In the genomic region with DNA sequence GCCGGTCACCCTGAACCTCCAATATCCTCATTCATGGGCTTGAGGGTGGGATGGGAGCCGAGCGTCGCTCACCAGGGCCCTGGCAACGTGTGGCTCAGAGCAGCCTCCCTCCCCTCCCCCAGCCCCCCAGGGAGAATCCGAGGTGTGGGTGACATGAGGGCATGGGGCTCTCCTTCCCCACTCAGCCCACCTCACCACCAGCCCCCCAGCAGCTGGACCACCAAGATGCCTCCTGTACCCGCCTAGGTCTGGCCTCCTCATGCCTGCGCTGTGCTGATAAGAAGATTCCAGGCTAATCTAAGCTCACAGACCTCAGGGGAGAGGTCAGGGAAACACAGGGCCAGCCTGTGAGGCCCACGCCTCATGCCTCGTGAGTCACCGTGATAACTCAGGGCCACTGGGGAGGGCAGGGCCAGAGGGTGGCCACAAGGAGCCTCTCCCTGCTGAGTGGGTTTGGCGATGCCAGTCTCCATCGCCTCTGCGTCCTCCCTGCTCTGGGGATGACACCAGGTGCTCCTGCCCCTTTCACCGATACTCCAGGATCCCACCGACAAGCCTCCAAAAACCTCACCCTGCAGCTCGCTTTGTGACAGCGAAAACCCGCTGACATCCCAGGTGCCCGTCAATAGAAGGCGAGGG, we compare ENCODE assay signal across 17 cellular contexts. TPM values are rescaled to one million over a fixed set of nuclear protein-coding genes. Genes with fewer than 3 reads are reported as not detected.
A peak's percentile ranks its signal among the peaks of the same experiment; 100 is the strongest.
DNase-seq lines count a peak whose midpoint lies in the region; ATAC-seq, FAIRE-seq and TF ChIP-seq lines count a peak whose summit lies in the region.
"Had no signal": no experiment of that assay in that cellular context is flagged by ENCODE, and none has a peak within 500 bp of the region (broad histone marks: within the 10 kb centered on the region; RNA-seq: fewer than 3 reads in every experiment).

No MANE protein-coding gene starts in this region.

- no peaks in the 10 kb centered on the region for H3K9me3 ChIP-seq in adrenal gland (replicated peaks in 1 of 3)
- H3K9me3 ChIP-seq: esophagus muscularis mucosa had no signal

- TF ChIP-seq POLR2A in adrenal gland (IDR thresholded peaks at IDR 0.05), result peak in 1 of 2 donors; percentile 57

- intact Hi-C loops in activated CD8-positive, alpha-beta T cell treated with anti-CD3 and anti-CD28 coated beads for 36 hours (cut with micrococcal nuclease), result no loop called here
- intact Hi-C loops in adrenal gland (cut with DNase I), result no loop called here

- DNase-seq in activated CD8-positive, alpha-beta T cell treated with anti-CD3 and anti-CD28 coated beads, Interleukin-2, amount 10 ng/mL, durations not matched to agents 7 days and 5 days, result no peak
- DNase-seq in activated CD8-positive, alpha-beta T cell treated with anti-CD3 and anti-CD28 coated beads for 36 hours, result no peak
- DNase-seq in adrenal gland (peak; percentile 82 to 93 (median 91)), islet precursor cell (peak; percentile 92), urothelium cell line (ENCODE audit: low spot score) (peak; percentile 27), epidermal melanocyte (ENCODE audit: insufficient read length, low spot score) (no peak), NCI-H1417 treated with DMSO at 0.1 percent for 48 hours (lab: John Stamatoyannopoulos, UW) (no peak)
- DNase-seq: 8988T; activated effector memory CD4-positive, alpha-beta T cell treated with Interleukin-2 at 50 U/mL for 16 hours; central memory CD4-positive, alpha-beta T cell; DMS53; NCI-H510A treated with DMSO at 0.1 percent for 48 hours; SHP77 treated with DMSO at 0.1 percent for 48 hours had no signal

- 50 to 57% (median 54%) methylated on average over 12 to 21 of the region's 21 CpGs for WGBS in adrenal gland, 4 donors

- no peaks in the 10 kb centered on the region for H3K9me3 Mint-ChIP-seq in activated CD8-positive, alpha-beta T cell treated with anti-CD3 and anti-CD28 coated beads, Interleukin-2, amount 10 ng/mL, durations not matched to agents 7 days and 5 days (ENCODE audit: insufficient read depth)
- H3K9me3 Mint-ChIP-seq in activated CD8-positive, alpha-beta T cell treated with anti-CD3 and anti-CD28 coated beads for 36 hours, result no peaks in the 10 kb centered on the region
- H3K9me3 Mint-ChIP-seq in stimulated activated memory B cell treated with anti-CD40 and anti-IgM and Interleukin-4, amounts not matched to agents 10 μg/mL and 1 μg/mL and 100 μg/mL, for 72 hours, result no peaks in the 10 kb centered on the region
- H3K9me3 Mint-ChIP-seq: WTC11 had no signal

- no peaks in the 10 kb centered on the region for H3K27me3 Mint-ChIP-seq in activated CD8-positive, alpha-beta T cell treated with anti-CD3 and anti-CD28 coated beads, Interleukin-2, amount 10 ng/mL, durations not matched to agents 7 days and 5 days (ENCODE audit: low read depth)
- H3K27me3 Mint-ChIP-seq in activated CD8-positive, alpha-beta T cell treated with anti-CD3 and anti-CD28 coated beads for 36 hours, result no peaks in the 10 kb centered on the region
- H3K27me3 Mint-ChIP-seq in stimulated activated memory B cell treated with anti-CD40 and anti-IgM and Interleukin-4, amounts not matched to agents 10 μg/mL and 1 μg/mL and 100 μg/mL, for 72 hours, result peaks cover 9% of the 10 kb centered on the region

- peak; percentile 22 for ATAC-seq in activated CD8-positive, alpha-beta T cell treated with anti-CD3 and anti-CD28 coated beads, Interleukin-2, amount 10 ng/mL, durations not matched to agents 7 days and 5 days
- no peak for ATAC-seq in activated CD8-positive, alpha-beta T cell treated with anti-CD3 and anti-CD28 coated beads for 36 hours
- ATAC-seq in stimulated activated memory B cell treated with anti-CD40 and anti-IgM and Interleukin-4, amounts not matched to agents 10 μg/mL and 1 μg/mL and 100 μg/mL, for 72 hours, result no peak
- ATAC-seq: WTC11 had no signal

- POLR2A ChIA-PET in activated CD8-positive, alpha-beta T cell treated with anti-CD3 and anti-CD28 coated beads, Interleukin-2, amount 10 ng/mL, durations not matched to agents 7 days and 5 days (lab: Charles Lee), result no interaction called here
- POLR2A ChIA-PET in activated CD8-positive, alpha-beta T cell treated with anti-CD3 and anti-CD28 coated beads for 36 hours (lab: Charles Lee), result no interaction called here

- TF ChIP-seq CTCF in activated CD8-positive, alpha-beta T cell treated with anti-CD3 and anti-CD28 coated beads for 36 hours (IDR thresholded peaks at IDR 0.05), result no peak
- peak in 3 of 6 experiments; percentile 18 to 35 (median 25) for TF ChIP-seq CTCF in adrenal gland (IDR thresholded peaks at IDR 0.05)

- H3K4me3 Mint-ChIP-seq in activated CD8-positive, alpha-beta T cell treated with anti-CD3 and anti-CD28 coated beads, Interleukin-2, amount 10 ng/mL, durations not matched to agents 7 days and 5 days, result no peak overlapping the region
- no peak overlapping the region for H3K4me3 Mint-ChIP-seq in activated CD8-positive, alpha-beta T cell treated with anti-CD3 and anti-CD28 coated beads for 36 hours
- H3K4me3 Mint-ChIP-seq in stimulated activated memory B cell treated with anti-CD40 and anti-IgM and Interleukin-4, amounts not matched to agents 10 μg/mL and 1 μg/mL and 100 μg/mL, for 72 hours, result no peak overlapping the region
- H3K4me3 Mint-ChIP-seq: WTC11 had no signal

- H3K36me3 Mint-ChIP-seq in activated CD8-positive, alpha-beta T cell treated with anti-CD3 and anti-CD28 coated beads, Interleukin-2, amount 10 ng/mL, durations not matched to agents 7 days and 5 days (ENCODE audit: low read depth), result peaks cover 11% of the 10 kb centered on the region
- no peaks in the 10 kb centered on the region for H3K36me3 Mint-ChIP-seq in activated CD8-positive, alpha-beta T cell treated with anti-CD3 and anti-CD28 coated beads for 36 hours (ENCODE audit: low read depth)
- peaks cover 13% of the 10 kb centered on the region for H3K36me3 Mint-ChIP-seq in stimulated activated memory B cell treated with anti-CD40 and anti-IgM and Interleukin-4, amounts not matched to agents 10 μg/mL and 1 μg/mL and 100 μg/mL, for 72 hours
- H3K36me3 Mint-ChIP-seq: WTC11 had no signal

- CTCF ChIA-PET in activated CD8-positive, alpha-beta T cell treated with anti-CD3 and anti-CD28 coated beads, Interleukin-2, amount 10 ng/mL, durations not matched to agents 7 days and 5 days (lab: Charles Lee), result interaction anchor here (0.9 to 1.3 kb wide), 2 partner anchors 14 to 78 kb away, joined by 3 read pairs; no protein-coding TSS in a partner anchor
- CTCF ChIA-PET in activated CD8-positive, alpha-beta T cell treated with anti-CD3 and anti-CD28 coated beads for 36 hours (lab: Charles Lee), result interaction anchor here (1.8 kb wide), 1 partner anchor 14 kb away, joined by 3 read pairs; no protein-coding TSS in a partner anchor

- H3K36me3 ChIP-seq in adrenal gland (replicated peaks in 1 of 2), result no peaks in the 10 kb centered on the region
- H3K36me3 ChIP-seq: esophagus muscularis mucosa had no signal

- peaks cover 18% of the 10 kb centered on the region for H3K4me1 Mint-ChIP-seq in activated CD8-positive, alpha-beta T cell treated with anti-CD3 and anti-CD28 coated beads, Interleukin-2, amount 10 ng/mL, durations not matched to agents 7 days and 5 days (ENCODE audit: low read depth)
- no peaks in the 10 kb centered on the region for H3K4me1 Mint-ChIP-seq in activated CD8-positive, alpha-beta T cell treated with anti-CD3 and anti-CD28 coated beads for 36 hours (ENCODE audit: low read depth)
- peaks cover 18% of the 10 kb centered on the region for H3K4me1 Mint-ChIP-seq in stimulated activated memory B cell treated with anti-CD40 and anti-IgM and Interleukin-4, amounts not matched to agents 10 μg/mL and 1 μg/mL and 100 μg/mL, for 72 hours

- H3K4me3 ChIP-seq in adrenal gland, result no peak overlapping the region
- H3K4me3 ChIP-seq: esophagus muscularis mucosa had no signal

- no peak for FAIRE-seq in urothelium cell line (lab: Jason Lieb, UNC)

- H3K27ac ChIP-seq in adrenal gland, result peak overlapping the region in 3 of 5 donors; percentile 54 to 86 (median 75)
- H3K27ac ChIP-seq: esophagus muscularis mucosa had no signal

- no peaks in the 10 kb centered on the region for H3K27me3 ChIP-seq in adrenal gland

- no peak overlapping the region for H3K27ac Mint-ChIP-seq in activated CD8-positive, alpha-beta T cell treated with anti-CD3 and anti-CD28 coated beads, Interleukin-2, amount 10 ng/mL, durations not matched to agents 7 days and 5 days
- H3K27ac Mint-ChIP-seq in activated CD8-positive, alpha-beta T cell treated with anti-CD3 and anti-CD28 coated beads for 36 hours, result no peak overlapping the region
- H3K27ac Mint-ChIP-seq in stimulated activated memory B cell treated with anti-CD40 and anti-IgM and Interleukin-4, amounts not matched to agents 10 μg/mL and 1 μg/mL and 100 μg/mL, for 72 hours, result no peak overlapping the region
- H3K27ac Mint-ChIP-seq: WTC11 had no signal

- peaks cover 11 to 13% of the 10 kb centered on the region in 2 donors for H3K4me1 ChIP-seq in adrenal gland (replicated peaks in 1 of 2)

RNA-seq across cellular contexts. Expression of a gene that starts 56.9 kb away (rescaled TPM):
- total RNA-seq in activated CD8-positive, alpha-beta T cell treated with anti-CD3 and anti-CD28 coated beads, Interleukin-2, amount 10 ng/mL, durations not matched to agents 7 days and 5 days, result 100 to 1,000 TPM; 103 to 106 TPM
- total RNA-seq in activated CD8-positive, alpha-beta T cell treated with anti-CD3 and anti-CD28 coated beads for 36 hours, result 10 to 100 TPM; 41.7 to 46.8 TPM
- total RNA-seq in adrenal gland, result 100 to 1,000 TPM in 2 of 8 donors, 10 to 100 TPM in 6; 47.8 to 144 (median 82.9) TPM
- 10 to 100 TPM; 34.3 to 73.2 (median 45.4) TPM for polyA plus RNA-seq in adrenal gland
- total RNA-seq: osteocyte had no signal

Comparison
In these comparisons a context has a peak if more than half of its experiments do, and no peak if none do; other contexts are left out.
1. DNase-seq: peak in adrenal gland (7 of 7), islet precursor cell (single experiment) and urothelium cell line (single experiment); none in activated CD8-positive, alpha-beta T cell treated with anti-CD3 and anti-CD28 coated beads, Interleukin-2, amount 10 ng/mL, durations not matched to agents 7 days and 5 days (single experiment), activated CD8-positive, alpha-beta T cell treated with anti-CD3 and anti-CD28 coated beads for 36 hours (single experiment), epidermal melanocyte (single experiment) and NCI-H1417 treated with DMSO at 0.1 percent for 48 hours (single experiment).